Comparison of ENCODE assay signal across 33 cellular contexts in the genomic region with DNA sequence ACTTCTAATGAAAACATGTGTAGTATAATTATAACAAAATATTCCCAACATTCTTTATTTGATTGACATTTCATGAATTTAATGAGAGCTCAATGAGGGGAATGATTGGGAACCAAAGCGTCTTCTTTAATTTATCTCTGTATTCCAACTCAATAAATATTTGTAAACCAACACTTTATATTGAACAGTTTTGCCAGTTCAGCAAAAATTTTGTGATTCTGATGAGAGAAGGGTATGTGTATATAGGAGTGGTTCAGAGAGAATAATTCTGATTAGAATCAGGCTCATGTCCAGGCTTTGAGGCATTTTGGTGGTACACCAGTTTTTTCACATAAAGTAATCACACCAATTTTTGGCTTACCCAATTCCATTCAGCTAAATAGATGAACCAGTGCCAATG.
"Had no signal": no experiment of that assay in that cellular context is flagged by ENCODE, and none has a peak within 500 bp of the region (broad histone marks: within the 10 kb centered on the region; RNA-seq: fewer than 3 reads in every experiment).

No MANE protein-coding gene starts in this region.

- H3K27me3 ChIP-seq: adrenal gland, cardiac muscle cell had no signal

- H3K4me3 ChIP-seq: adrenal gland, cardiac muscle cell had no signal

- H3K4me1 ChIP-seq: adrenal gland had no signal

- DNase-seq: activated B cell treated with CpG ODN at 0.5 μM for 24 hours; activated CD4-positive, alpha-beta memory T cell treated with anti-CD3 and anti-CD28 coated beads for 36 hours; activated CD4-positive, alpha-beta T cell treated with anti-CD3 and anti-CD28 coated beads for 4 hours; activated CD4-positive, alpha-beta T cell treated with anti-CD3 and anti-CD28 coated beads, Interleukin-2, amount 10 ng/mL, durations not matched to agents 24 days and 14 days; activated CD4-positive, alpha-beta T cell treated with anti-CD3 and anti-CD28 coated beads, Interleukin-2, amount 50 U/mL, for 1 hour; activated CD4-positive, alpha-beta T cell treated with anti-CD3 and anti-CD28 coated beads, Interleukin-2, amount 50 U/mL, for 4 hours; activated CD4-positive, CD25-positive, alpha-beta regulatory T cell treated with anti-CD3 and anti-CD28 coated beads, Interleukin-2, amount 50 U/mL, for 72 hours; activated CD8-positive, alpha-beta memory T cell treated with anti-CD3 and anti-CD28 coated beads, Interleukin-2, amount 50 U/mL, for 4 hours; activated CD8-positive, alpha-beta T cell treated with anti-CD3 and anti-CD28 coated beads for 36 hours; activated effector memory CD4-positive, alpha-beta T cell treated with anti-CD3 and anti-CD28 coated beads, Interleukin-2, amount 50 U/mL, for 16 hours; activated gamma-delta T cell treated with Interleukin-2 at 50 U/mL for 16 hours; activated naive CD4-positive, alpha-beta T cell; activated naive CD4-positive, alpha-beta T cell treated with anti-CD3 and anti-CD28 coated beads for 36 hours; activated naive CD4-positive, alpha-beta T cell treated with anti-CD3 and anti-CD28 coated beads, Interleukin-2, amount 50 U/mL, for 16 hours; activated naive CD8-positive, alpha-beta T cell treated with anti-CD3 and anti-CD28 coated beads for 36 hours; activated T-cell treated with anti-CD3 and anti-CD28 coated beads for 4 hours; activated T-cell treated with anti-CD3 and anti-CD28 coated beads, Interleukin-2, amount 50 U/mL, for 1 hour; activated T-cell treated with anti-CD3 and anti-CD28 coated beads, Interleukin-2, amount 50 U/mL, for 4 hours; activated T-cell treated with anti-CD3 and anti-CD28 coated beads, Interleukin-2, amount 50 U/mL, for 72 hours; adrenal gland; amniotic stem cell; aorta; caudate nucleus; cerebellar nuclear complex; T-helper 2 cell; T-helper 9 cell had no signal

- FAIRE-seq: astrocyte, bronchial epithelial cell, TTC549 had no signal

- ATAC-seq: activated CD8-positive, alpha-beta T cell treated with anti-CD3 and anti-CD28 coated beads for 36 hours; activated naive CD4-positive, alpha-beta T cell treated with anti-CD3 and anti-CD28 coated beads, Interleukin-2, amount 50 U/mL, for 72 hours; activated T-cell treated with anti-CD3 and anti-CD28 coated beads, Interleukin-2, amount 50 U/mL, for 4 hours; activated T-cell treated with anti-CD3 and anti-CD28 coated beads, Interleukin-2, amount 50 U/mL, for 72 hours; activated T-helper 17 cell treated with anti-CD3 and anti-CD28 coated beads, Interleukin-2, amount 50 U/mL, for 72 hours had no signal

- H3K36me3 ChIP-seq: adrenal gland, cardiac muscle cell had no signal

- H3K9me3 ChIP-seq: adrenal gland had no signal

- H3K27ac ChIP-seq: adrenal gland, cardiac muscle cell, VCaP had no signal
